Comparison of ENCODE assay signal across 9 cellular contexts in genomic region chr17:67289174-67289876, GRCh38. TPM values are rescaled to one million over a fixed set of nuclear protein-coding genes. Genes with fewer than 3 reads are reported as not detected.
DNase-seq lines count a peak whose midpoint lies in the region; ATAC-seq and TF ChIP-seq lines count a peak whose summit lies in the region.
"Had no signal": no experiment of that assay in that cellular context is flagged by ENCODE, and none has a peak within 500 bp of the region (broad histone marks: within the 10 kb centered on the region; RNA-seq: fewer than 3 reads in every experiment).

No MANE protein-coding gene starts in this region.

- DNase-seq in AG10803 (ENCODE audit: low read depth) (peak; percentile 72), OCI-LY7 (ENCODE audit: low spot score) (peak; percentile 9), foreskin fibroblast (peak; percentile 45 to 72), osteoblast (ENCODE audit: insufficient read length, low spot score, missing footprints) (peak; percentile 93), kidney tubule cell (ENCODE audit: low spot score) (no peak)
- no peak for DNase-seq in stimulated activated CD8-positive, alpha-beta memory T cell treated with anti-CD3 and anti-CD28 coated beads, Interleukin-4, amount 100 ng/mL, for 48 hours
- DNase-seq: Calu3 had no signal

- ATAC-seq in GM21526 (IDR thresholded peaks at IDR 0.05; ENCODE audit: low FRiP score, unreplicated experiment), result no peak
- no peak for ATAC-seq in GM18511 (IDR thresholded peaks at IDR 0.05; ENCODE audit: unreplicated experiment)

- H3K9me2 ChIP-seq in OCI-LY7 (ENCODE audit: insufficient read depth, low read length), result no peaks in the 10 kb centered on the region

- H3K27me3 ChIP-seq in osteoblast (ENCODE audit: insufficient read depth, low read length), result no peaks in the 10 kb centered on the region

- POLR2A ChIA-PET in OCI-LY7 (lab: Charles Lee), result interaction anchor here (0.6 to 0.9 kb wide), 6 partner anchors 14 to 285 kb away, joined by 3 to 4 read pairs (median 3); no protein-coding TSS in a partner anchor

- BruUV-seq in OCI-LY7 (replicated peaks; lab: Mats Ljungman, UMichigan), result no TSS peak

- CTCF ChIA-PET in OCI-LY7 (lab: Charles Lee; ENCODE audit: unreplicated experiment), result no interaction called here

- H2AFZ ChIP-seq in OCI-LY7 (ENCODE audit: low read length), result peak overlapping the region; percentile 21
- H2AFZ ChIP-seq in osteoblast (ENCODE audit: low read length), result peak overlapping the region; percentile 67

- TF ChIP-seq CTCF in AG10803 (conservative IDR thresholded peaks at IDR 0.05; ENCODE audit: low read length) (peak; percentile 8; the same call in 1 of the 2 replicates), OCI-LY7 (conservative IDR thresholded peaks at IDR 0.05; ENCODE audit: low read length) (no peak), foreskin fibroblast (IDR thresholded peaks at IDR 0.05; ENCODE audit: low read depth, low read length) (no peak), osteoblast (IDR thresholded peaks at IDR 0.05; ENCODE audit: extremely low read depth, low read depth, low read length) (no peak)

- intact Hi-C loops in OCI-LY7 (cut with micrococcal nuclease; ENCODE audit: unreplicated experiment), result no loop called here

- H3K27ac ChIP-seq in OCI-LY7 (ENCODE audit: low read depth, low read length, poor library complexity, severe bottlenecking), result no peak overlapping the region
- no peak overlapping the region for H3K27ac ChIP-seq in osteoblast (ENCODE audit: low read depth, low read length)

- H3K9me3 ChIP-seq in OCI-LY7 (ENCODE audit: low read length) (no peaks in the 10 kb centered on the region), osteoblast (ENCODE audit: low read depth, low read length) (no peaks in the 10 kb centered on the region)

- H3K79me2 ChIP-seq in OCI-LY7 (ENCODE audit: insufficient read depth, low read depth, low read length) (no peaks in the 10 kb centered on the region), osteoblast (ENCODE audit: insufficient read depth, low read length) (no peaks in the 10 kb centered on the region)

- H3K4me1 ChIP-seq in OCI-LY7 (ENCODE audit: insufficient read depth, low read length, poor library complexity, severe bottlenecking) (peaks cover 6% of the 10 kb centered on the region), osteoblast (ENCODE audit: insufficient read depth, low read length) (peaks cover 7% of the 10 kb centered on the region)

- peak overlapping the region; percentile 34 for H3K4me3 ChIP-seq in AG10803 (ENCODE audit: low read length)
- H3K4me3 ChIP-seq in OCI-LY7 (ENCODE audit: low read depth, low read length, poor library complexity, severe bottlenecking), result no peak overlapping the region
- H3K4me3 ChIP-seq in foreskin fibroblast (ENCODE audit: low read depth in 1 of 2, low read length in 2 of 2), result peak overlapping the region; percentile 10 to 22
- peak overlapping the region; percentile 50 for H3K4me3 ChIP-seq in osteoblast (ENCODE audit: insufficient read depth, low read length)

- H3K4me2 ChIP-seq in OCI-LY7 (ENCODE audit: low read length), result peak overlapping the region; percentile 15; the same call in 1 of the 2 replicates
- peak overlapping the region; percentile 80 for H3K4me2 ChIP-seq in osteoblast (ENCODE audit: insufficient read depth, low read length)

- no peaks in the 10 kb centered on the region for H4K20me1 ChIP-seq in OCI-LY7 (ENCODE audit: insufficient read depth, low read length)
- H4K20me1 ChIP-seq in osteoblast (ENCODE audit: insufficient read depth, low read length), result no peaks in the 10 kb centered on the region

- H3K36me3 ChIP-seq in OCI-LY7 (ENCODE audit: insufficient read depth, low read length) (no peaks in the 10 kb centered on the region), osteoblast (ENCODE audit: insufficient read depth, low read length) (no peaks in the 10 kb centered on the region)

RNA-seq across cellular contexts. Expression of gene HELZ, which starts 44.3 kb away (rescaled TPM):
- 28.1 and 33.9 TPM in 2 replicates for total RNA-seq in OCI-LY7 (2014; rRNA removed; shearing (Covaris generic))
- total RNA-seq in OCI-LY7 (2022), result 56.8 and 58.9 TPM in 2 replicates
- total RNA-seq in osteoblast, result 44.8 and 56.8 TPM in 2 replicates

Comparison
In these comparisons a context has a peak if more than half of its experiments do, and no peak if none do; other contexts are left out.
1. DNase-seq: peak in AG10803 (single experiment), OCI-LY7 (single experiment), foreskin fibroblast (2 of 2) and osteoblast (single experiment); none in stimulated activated CD8-positive, alpha-beta memory T cell treated with anti-CD3 and anti-CD28 coated beads, Interleukin-4, amount 100 ng/mL, for 48 hours (single experiment) and kidney tubule cell (single experiment).